Comparison of ENCODE assay signal across 24 cellular contexts in the genomic region with DNA sequence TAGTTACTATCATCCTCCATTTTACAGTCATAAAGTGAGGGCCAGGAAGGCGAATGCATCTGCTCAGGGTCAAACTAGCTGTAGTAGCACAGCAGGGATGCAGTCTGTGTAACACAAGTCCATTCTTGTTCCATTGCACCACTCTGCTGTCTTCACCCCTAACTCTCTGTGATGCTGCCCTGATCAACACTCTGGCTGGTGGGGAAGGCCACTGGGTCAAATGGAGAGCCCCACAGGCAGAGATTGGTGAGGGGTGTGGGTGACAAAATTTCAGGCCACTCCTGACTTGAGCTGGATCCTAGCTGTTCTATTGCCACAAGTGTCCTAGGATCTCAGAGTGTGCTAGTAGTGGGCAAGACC.
DNase-seq lines count a peak whose midpoint lies in the region; ATAC-seq and TF ChIP-seq lines count a peak whose summit lies in the region.
"Had no signal": no experiment of that assay in that cellular context is flagged by ENCODE, and none has a peak within 500 bp of the region (broad histone marks: within the 10 kb centered on the region; RNA-seq: fewer than 3 reads in every experiment).

No MANE protein-coding gene starts in this region.

- H3K27ac ChIP-seq in PC-3 (ENCODE audit: low read length) (peak overlapping the region; percentile 98; the same call in 1 of the 2 replicates), mesenchymal stem cell (ENCODE audit: low read length, poor library complexity, severe bottlenecking) (no peak overlapping the region)
- H3K27ac ChIP-seq: upper lobe of right lung had no signal

- DNase-seq in PC-3 (no peak), mesenchymal stem cell (no peak), H4 (ENCODE audit: low spot score) (no peak), NCI-H748 (lab: John Stamatoyannopoulos, UW; ENCODE audit: unreplicated experiment) (no peak)
- DNase-seq: activated CD8-positive, alpha-beta memory T cell treated with anti-CD3 and anti-CD28 coated beads, Interleukin-2, amount 50 U/mL, for 48 hours; activated gamma-delta T cell treated with Interleukin-2 at 50 U/mL for 16 hours; amniotic stem cell; effector memory CD4-positive, alpha-beta T cell; GOT3; hypothalamus; kidney glomerular epithelial cell; mesendoderm; natural killer cell; NCI-H1417 treated with DMSO at 0.1 percent for 48 hours; NCI-H2171; NCI-H82; stomach; upper lobe of right lung had no signal

- no peak overlapping the region for H2AFZ ChIP-seq in PC-3 (ENCODE audit: low read length)
- H2AFZ ChIP-seq in mesenchymal stem cell (ENCODE audit: low read depth, low read length) = no peak overlapping the region

- H3K9ac ChIP-seq in PC-3 (ENCODE audit: low read length) (no peak overlapping the region), mesenchymal stem cell (ENCODE audit: low read length) (no peak overlapping the region)

- no peaks in the 10 kb centered on the region for H3K79me1 ChIP-seq in mesenchymal stem cell (replicated peaks; ENCODE audit: low read length, poor library complexity, severe bottlenecking)

- H3K36me3 ChIP-seq in PC-3 (ENCODE audit: low read depth, low read length) (no peaks in the 10 kb centered on the region), mesenchymal stem cell (ENCODE audit: control insufficient read depth in 1 of 2, insufficient read depth in 2 of 2, low read depth in 1 of 2, low read length in 2 of 2) (no peaks in the 10 kb centered on the region)
- H3K36me3 ChIP-seq: stomach, upper lobe of right lung had no signal

- no peak overlapping the region for H4K8ac ChIP-seq in mesenchymal stem cell (ENCODE audit: low read length)

- H3K9me3 ChIP-seq in PC-3 (ENCODE audit: low read length) (no peaks in the 10 kb centered on the region), mesenchymal stem cell (ENCODE audit: control insufficient read depth, low read length) (no peaks in the 10 kb centered on the region)
- H3K9me3 ChIP-seq: upper lobe of right lung had no signal

- peak overlapping the region; percentile 8 for H2BK15ac ChIP-seq in mesenchymal stem cell (ENCODE audit: low read depth, poor library complexity, severe bottlenecking)

- H3K4me2 ChIP-seq in PC-3 (ENCODE audit: low read length) (no peak overlapping the region), mesenchymal stem cell (ENCODE audit: low read length, poor library complexity, severe bottlenecking) (no peak overlapping the region)

- peak overlapping the region in 1 of 2 experiments; percentile 71 for H2BK12ac ChIP-seq in mesenchymal stem cell (ENCODE audit: low read length in 2 of 2)

- H3K27me3 ChIP-seq in PC-3 (ENCODE audit: low read length) (no peaks in the 10 kb centered on the region), mesenchymal stem cell (ENCODE audit: control insufficient read depth in 1 of 2, insufficient read depth in 1 of 2, low read length in 2 of 2) (peaks cover 0 to 59% of the 10 kb centered on the region in 2 experiments)
- H3K27me3 ChIP-seq: upper lobe of right lung had no signal

- no peak overlapping the region for H2BK5ac ChIP-seq in mesenchymal stem cell (ENCODE audit: low read depth, low read length, poor library complexity, severe bottlenecking)

- TF ChIP-seq CTCF in PC-3 (conservative IDR thresholded peaks at IDR 0.05; ENCODE audit: low read depth, low read length) = no peak

- peak overlapping the region; percentile 29 for H2AK5ac ChIP-seq in mesenchymal stem cell (ENCODE audit: low read length, severe bottlenecking)

- no peak overlapping the region for H3K23ac ChIP-seq in mesenchymal stem cell (ENCODE audit: low read length in 2 of 2)

- CTCF ChIA-PET in PC-3 (lab: Charles Lee) = no interaction called here

- intact Hi-C loops in PC-3 (cut with micrococcal nuclease) = loop anchor here (5.0 kb wide), 2 partner anchors 101 to 181 kb away; no protein-coding TSS in a partner anchor

- H3K9me2 ChIP-seq in PC-3 (replicated peaks; ENCODE audit: low read length) = no peaks in the 10 kb centered on the region

- H2BK120ac ChIP-seq in mesenchymal stem cell (ENCODE audit: low read depth, low read length) = no peak overlapping the region

- H3K18ac ChIP-seq in mesenchymal stem cell (ENCODE audit: low read depth in 1 of 2, low read length in 2 of 2) = peak overlapping the region in 1 of 2 experiments; percentile 40

- H3K4me3 ChIP-seq in PC-3 (ENCODE audit: low read length) = no peak overlapping the region
- H3K4me3 ChIP-seq in mesenchymal stem cell (ENCODE audit: insufficient read depth in 1 of 2, low read depth in 1 of 2, low read length in 2 of 2) = no peak overlapping the region
- H3K4me3 ChIP-seq: stomach, upper lobe of right lung had no signal

- BruUV-seq in PC-3 (replicated peaks; lab: Mats Ljungman, UMichigan) = no TSS peak

- ATAC-seq in GM18502 (IDR thresholded peaks at IDR 0.05; ENCODE audit: poor library complexity, unreplicated experiment) (peak; percentile 18), HG02623 (IDR thresholded peaks at IDR 0.05; ENCODE audit: unreplicated experiment) (peak; percentile 21), PC-3 (no peak), GM21360 (IDR thresholded peaks at IDR 0.05; ENCODE audit: unreplicated experiment) (no peak), GM19455 (IDR thresholded peaks at IDR 0.05; ENCODE audit: unreplicated experiment) (no peak)
- ATAC-seq: activated CD4-positive, alpha-beta T cell treated with anti-CD3 and anti-CD28 coated beads for 36 hours; natural killer cell; Panc1 had no signal

- no peaks in the 10 kb centered on the region for H4K20me1 ChIP-seq in PC-3 (ENCODE audit: low read length)

- POLR2A ChIA-PET in PC-3 (lab: Charles Lee; ENCODE audit: unreplicated experiment) = interaction anchor here (0.7 kb wide), 1 partner anchor 107 kb away, joined by 4 read pairs; no protein-coding TSS in a partner anchor

- H3F3A ChIP-seq in PC-3 (ENCODE audit: low read length, unreplicated experiment) = peaks cover 16% of the 10 kb centered on the region

- H3K14ac ChIP-seq in mesenchymal stem cell (ENCODE audit: low read length in 2 of 2) = peak overlapping the region in 1 of 2 experiments; percentile 71

- H3K4ac ChIP-seq in mesenchymal stem cell (ENCODE audit: low read depth in 1 of 2, low read length in 2 of 2) = no peak overlapping the region

- H4K91ac ChIP-seq in mesenchymal stem cell (ENCODE audit: low read length) = no peak overlapping the region

- no peaks in the 10 kb centered on the region for H3K79me2 ChIP-seq in PC-3 (ENCODE audit: low read length)

- H3K4me1 ChIP-seq in PC-3 (ENCODE audit: insufficient read depth, low read length) (peaks cover 77% of the 10 kb centered on the region), mesenchymal stem cell (ENCODE audit: control insufficient read depth, insufficient read depth, low read depth, low read length) (peaks cover 23% of the 10 kb centered on the region)

- 64% methylated on average over 1 of the region's 1 CpG for WGBS in mesenchymal stem cell

Comparison
In these comparisons a context has a peak if more than half of its experiments do, and no peak if none do; other contexts are left out.
1. ATAC-seq: peak in GM18502 (single experiment) and HG02623 (single experiment); none in PC-3 (single experiment), GM21360 (single experiment) and GM19455 (single experiment).